Comparison of ENCODE assay signal across 8 cellular contexts in the genomic region with DNA sequence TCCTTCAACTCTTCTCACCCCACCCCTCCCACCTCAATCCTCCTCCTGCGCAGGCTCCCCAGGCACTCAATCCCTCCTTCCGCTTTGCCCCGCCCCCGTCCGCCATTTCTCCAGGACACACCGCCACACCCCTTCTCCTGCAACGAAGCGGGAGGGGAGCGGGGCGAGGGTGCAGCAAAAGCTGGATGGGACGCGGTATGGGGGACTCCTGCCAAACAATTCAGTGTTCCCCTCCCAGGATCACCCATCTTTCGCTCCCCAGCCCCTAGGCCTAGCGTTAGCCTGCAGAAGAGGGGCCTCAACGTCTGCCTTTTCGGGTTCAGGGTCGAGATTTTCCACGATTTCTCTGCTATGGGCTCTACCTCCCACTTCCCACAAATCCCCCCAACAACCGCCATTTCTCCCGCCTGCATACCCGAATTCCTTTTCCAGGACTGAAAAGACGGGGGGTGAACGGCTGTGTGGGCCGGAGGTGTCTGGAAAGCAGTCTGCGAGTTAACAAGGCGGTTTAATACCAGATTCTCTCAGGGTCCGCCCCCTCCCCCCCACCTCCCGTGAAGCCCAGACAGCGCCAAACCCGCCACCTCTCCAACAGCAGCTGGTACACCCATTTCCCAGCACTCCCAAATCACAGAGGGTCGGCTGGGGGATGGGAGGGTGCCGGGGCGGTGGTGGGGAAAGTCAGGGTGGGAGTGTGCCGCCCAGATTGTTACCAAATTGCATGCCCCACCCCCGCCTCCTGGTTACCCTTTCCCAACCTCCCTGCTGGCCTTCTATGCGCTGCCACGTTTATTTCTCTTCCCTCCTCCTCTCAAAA. TPM values are rescaled to one million over a fixed set of nuclear protein-coding genes. Genes with fewer than 3 reads are reported as not detected.
DNase-seq lines count a peak whose midpoint lies in the region; ATAC-seq and TF ChIP-seq lines count a peak whose summit lies in the region.

No MANE protein-coding gene starts in this region.

- H3K36me3 ChIP-seq in NT2/D1 (ENCODE audit: insufficient read depth, insufficient read length, low read length) (peaks cover 31% of the 10 kb centered on the region), neutrophil (no peaks in the 10 kb centered on the region)

- H3K9me3 ChIP-seq in NT2/D1 (ENCODE audit: insufficient read depth, low read length) (no peaks in the 10 kb centered on the region), neutrophil (no peaks in the 10 kb centered on the region)

- TF ChIP-seq CTCF in GM13977 (IDR thresholded peaks at IDR 0.05; ENCODE audit: extremely low read depth, insufficient read depth, missing control alignments): no peak
- no peak for TF ChIP-seq CTCF in foreskin keratinocyte (conservative IDR thresholded peaks at IDR 0.05)
- no peak for TF ChIP-seq CTCF in neutrophil (IDR thresholded peaks at IDR 0.05)

- peaks cover 4% of the 10 kb centered on the region for H3K4me1 ChIP-seq in NT2/D1 (ENCODE audit: insufficient read depth, insufficient read length)
- no peaks in the 10 kb centered on the region for H3K4me1 ChIP-seq in foreskin keratinocyte
- peaks cover 0 to 9% of the 10 kb centered on the region in 2 experiments for H3K4me1 ChIP-seq in neutrophil (ENCODE audit: control insufficient read depth in 1 of 2, insufficient read depth in 1 of 2, low read depth in 1 of 2, low read length in 1 of 2)

- H3K9ac ChIP-seq in NT2/D1 (ENCODE audit: insufficient read length, low read depth): peak overlapping the region; percentile 88

- H3K4me3 ChIP-seq in NT2/D1 (ENCODE audit: insufficient read length, low read depth): peak overlapping the region; percentile 76
- peak overlapping the region; percentile 56 to 58 for H3K4me3 ChIP-seq in neutrophil (ENCODE audit: low read depth in 1 of 2, low read length in 1 of 2)

- peak; percentile 50 for DNase-seq in GM13977 (ENCODE audit: low spot score)
- DNase-seq in NT2/D1 (ENCODE audit: low read depth, low spot score): peak; percentile 36
- DNase-seq in activated gamma-delta T cell treated with Interleukin-2 at 50 U/mL for 16 hours: peak; percentile 42
- peak in 1 of 2 donors; percentile 14 for DNase-seq in foreskin keratinocyte
- no peak for DNase-seq in GM19238 (ENCODE audit: insufficient read length, low spot score)

- no peaks in the 10 kb centered on the region for H3K27me3 ChIP-seq in NT2/D1 (ENCODE audit: insufficient read depth, insufficient read length)
- H3K27me3 ChIP-seq in foreskin keratinocyte: no peaks in the 10 kb centered on the region
- peaks cover 30% of the 10 kb centered on the region for H3K27me3 ChIP-seq in neutrophil

- ATAC-seq in HG03108 (IDR thresholded peaks at IDR 0.05; ENCODE audit: unreplicated experiment) (peak; percentile 47), foreskin keratinocyte (peak; percentile 92)

- in situ Hi-C loops in GM13977 (cut with MboI; ENCODE audit: low pct_unique_long_range_greater_than_20kb, low sequenced_read_pairs, unreplicated experiment): no loop called here

- H3K27ac ChIP-seq in foreskin keratinocyte: no peak overlapping the region
- H3K27ac ChIP-seq in neutrophil: no peak overlapping the region
- H3K27ac ChIP-seq in temporal lobe (ENCODE audit: low read depth, low read length): peak overlapping the region; percentile 55

RNA-seq across cellular contexts. Expression of gene ARMCX2, which starts 0.8 kb away (rescaled TPM):
- total RNA-seq in foreskin keratinocyte: 32.0 and 39.8 TPM in 2 replicates
- 20.5 and 20.6 TPM in 2 replicates for polyA plus RNA-seq in foreskin keratinocyte
- total RNA-seq in temporal lobe: 56.3 TPM

RNA-seq across cellular contexts. Expression of gene ARMCX3, which starts 35.9 kb away (rescaled TPM):
- total RNA-seq in foreskin keratinocyte: 18.3 and 21.8 TPM in 2 replicates
- 9.2 and 9.9 TPM in 2 replicates for polyA plus RNA-seq in foreskin keratinocyte
- total RNA-seq in temporal lobe: 61.7 TPM

RNA-seq across cellular contexts. Expression of gene ARMCX6, which starts 41.1 kb away (rescaled TPM):
- total RNA-seq in foreskin keratinocyte: 23.5 and 28.7 TPM in 2 replicates
- polyA plus RNA-seq in foreskin keratinocyte: 33.4 and 37.8 TPM in 2 replicates
- 25.8 TPM for total RNA-seq in temporal lobe
